ENCODE assay signal across 25 cellular contexts in genomic region chr17:83176956-83177583, GRCh38.
DNase-seq lines count a peak whose midpoint lies in the region; ATAC-seq and TF ChIP-seq lines count a peak whose summit lies in the region.
"Had no signal": no experiment of that assay in that cellular context is flagged by ENCODE, and none has a peak within 500 bp of the region (broad histone marks: within the 10 kb centered on the region; RNA-seq: fewer than 3 reads in every experiment).

No MANE protein-coding gene starts in this region.

- no peak overlapping the region for H3K4me3 Mint-ChIP-seq in osteocyte (ENCODE audit: unreplicated experiment)
- H3K4me3 Mint-ChIP-seq: activated naive CD8-positive, alpha-beta T cell treated with anti-CD3 and anti-CD28 coated beads, Interleukin-2, amount 50 U/mL, for 24 hours; activated T-helper 17 cell treated with anti-CD3 and anti-CD28 coated beads, Interleukin-2, amount 50 U/mL, for 72 hours; B cell; central memory CD8-positive, alpha-beta T cell; IgD-negative memory B cell; neural progenitor cell had no signal

- no peaks in the 10 kb centered on the region for H3K9me3 ChIP-seq in gastroesophageal sphincter
- H3K9me3 ChIP-seq: A549, prostate gland, stomach, tibial artery had no signal

- peak; percentile 40 for DNase-seq in activated CD8-positive, alpha-beta memory T cell treated with anti-CD3 and anti-CD28 coated beads for 24 hours
- no peak for DNase-seq in activated CD8-positive, alpha-beta memory T cell treated with anti-CD3 and anti-CD28 coated beads, Interleukin-2, amount 50 U/mL, for 48 hours
- DNase-seq in Ammon's horn (ENCODE audit: low spot score): peak; percentile 0
- DNase-seq in coronary artery (ENCODE audit: low spot score): peak; percentile 60
- peak; percentile 74 for DNase-seq in osteocyte (ENCODE audit: extremely low spot score, unreplicated experiment)
- no peak for DNase-seq in activated gamma-delta T cell treated with Interleukin-2 at 50 U/mL for 16 hours
- no peak for DNase-seq in GM20000 (ENCODE audit: low spot score)
- DNase-seq: activated CD4-positive, alpha-beta T cell treated with anti-CD3 and anti-CD28 coated beads for 48 hours; activated naive CD8-positive, alpha-beta T cell treated with anti-CD3 and anti-CD28 coated beads, Interleukin-2, amount 50 U/mL, for 24 hours; DMS53; NCI-H1048; NCI-H1694 treated with DMSO at 0.1 percent for 48 hours; NCI-H510A; stomach; T-helper 2 cell; tibial artery had no signal

- peaks cover 36% of the 10 kb centered on the region for H3K4me1 Mint-ChIP-seq in osteocyte (ENCODE audit: unreplicated experiment)
- H3K4me1 Mint-ChIP-seq: activated naive CD8-positive, alpha-beta T cell treated with anti-CD3 and anti-CD28 coated beads, Interleukin-2, amount 50 U/mL, for 24 hours had no signal

- no peaks in the 10 kb centered on the region for H3K9me3 Mint-ChIP-seq in osteocyte (ENCODE audit: unreplicated experiment)
- H3K9me3 Mint-ChIP-seq: activated naive CD8-positive, alpha-beta T cell treated with anti-CD3 and anti-CD28 coated beads, Interleukin-2, amount 50 U/mL, for 24 hours; activated T-helper 17 cell treated with anti-CD3 and anti-CD28 coated beads, Interleukin-2, amount 50 U/mL, for 72 hours; central memory CD8-positive, alpha-beta T cell; IgD-negative memory B cell; neural progenitor cell had no signal

- peaks cover 6% of the 10 kb centered on the region for H3K36me3 Mint-ChIP-seq in osteocyte (ENCODE audit: unreplicated experiment)
- H3K36me3 Mint-ChIP-seq: IgD-negative memory B cell, neural progenitor cell had no signal

- H3K36me3 ChIP-seq in gastroesophageal sphincter: no peaks in the 10 kb centered on the region
- H3K36me3 ChIP-seq: neural progenitor cell, prostate gland, stomach, tibial artery had no signal

- no peak for TF ChIP-seq POLR2A in gastroesophageal sphincter (IDR thresholded peaks at IDR 0.05)

- TF ChIP-seq EP300 in gastroesophageal sphincter (IDR thresholded peaks at IDR 0.05): no peak

- H3K27me3 Mint-ChIP-seq in osteocyte (ENCODE audit: unreplicated experiment): no peaks in the 10 kb centered on the region
- H3K27me3 Mint-ChIP-seq: activated naive CD8-positive, alpha-beta T cell treated with anti-CD3 and anti-CD28 coated beads, Interleukin-2, amount 50 U/mL, for 24 hours; activated T-helper 17 cell treated with anti-CD3 and anti-CD28 coated beads, Interleukin-2, amount 50 U/mL, for 72 hours; central memory CD8-positive, alpha-beta T cell had no signal

- H3K27ac ChIP-seq in coronary artery (no peak overlapping the region), gastroesophageal sphincter (no peak overlapping the region)
- H3K27ac ChIP-seq: A549, neural progenitor cell, prostate gland, stomach, tibial artery had no signal

- WGBS in gastroesophageal sphincter (ENCODE audit: low coverage in 1 of 2), 2 donors: 93 to 100% methylated on average over 3 to 6 of the region's 13 CpGs

- H3K4me3 ChIP-seq in coronary artery: no peak overlapping the region
- no peak overlapping the region for H3K4me3 ChIP-seq in gastroesophageal sphincter
- H3K4me3 ChIP-seq: A549, neural progenitor cell, prostate gland, stomach, tibial artery had no signal

- no peak for TF ChIP-seq CTCF in coronary artery (IDR thresholded peaks at IDR 0.05)
- no peak for TF ChIP-seq CTCF in osteocyte (IDR thresholded peaks at IDR 0.05)
- TF ChIP-seq CTCF in GM20000 (IDR thresholded peaks at IDR 0.05; ENCODE audit: extremely low read depth, missing control alignments): no peak
- no peak for TF ChIP-seq CTCF in gastroesophageal sphincter (IDR thresholded peaks at IDR 0.05)

- H3K27ac Mint-ChIP-seq in osteocyte (ENCODE audit: unreplicated experiment): no peak overlapping the region
- H3K27ac Mint-ChIP-seq: activated naive CD8-positive, alpha-beta T cell treated with anti-CD3 and anti-CD28 coated beads, Interleukin-2, amount 50 U/mL, for 24 hours; activated T-helper 17 cell treated with anti-CD3 and anti-CD28 coated beads, Interleukin-2, amount 50 U/mL, for 72 hours; B cell; IgD-negative memory B cell had no signal

- H3K4me1 ChIP-seq in gastroesophageal sphincter: no peaks in the 10 kb centered on the region

- H3K27me3 ChIP-seq in gastroesophageal sphincter: peaks cover under 1% of the 10 kb centered on the region
- H3K27me3 ChIP-seq: neural progenitor cell had no signal

- ATAC-seq in gastroesophageal sphincter: no peak
- ATAC-seq: A549; activated naive CD8-positive, alpha-beta T cell treated with anti-CD3 and anti-CD28 coated beads, Interleukin-2, amount 50 U/mL, for 24 hours; activated T-helper 17 cell treated with anti-CD3 and anti-CD28 coated beads, Interleukin-2, amount 50 U/mL, for 72 hours; SK-N-SH treated with all-trans-retinoic acid at 6 μM for 48 hours had no signal

Comparison
In these comparisons a context has a peak if more than half of its experiments do, and no peak if none do; other contexts are left out.
1. DNase-seq: peak in activated CD8-positive, alpha-beta memory T cell treated with anti-CD3 and anti-CD28 coated beads for 24 hours (single experiment), Ammon's horn (single experiment), coronary artery (single experiment) and osteocyte (single experiment); none in activated CD8-positive, alpha-beta memory T cell treated with anti-CD3 and anti-CD28 coated beads, Interleukin-2, amount 50 U/mL, for 48 hours (single experiment), activated gamma-delta T cell treated with Interleukin-2 at 50 U/mL for 16 hours (single experiment) and GM20000 (single experiment).